In the genomic region with DNA sequence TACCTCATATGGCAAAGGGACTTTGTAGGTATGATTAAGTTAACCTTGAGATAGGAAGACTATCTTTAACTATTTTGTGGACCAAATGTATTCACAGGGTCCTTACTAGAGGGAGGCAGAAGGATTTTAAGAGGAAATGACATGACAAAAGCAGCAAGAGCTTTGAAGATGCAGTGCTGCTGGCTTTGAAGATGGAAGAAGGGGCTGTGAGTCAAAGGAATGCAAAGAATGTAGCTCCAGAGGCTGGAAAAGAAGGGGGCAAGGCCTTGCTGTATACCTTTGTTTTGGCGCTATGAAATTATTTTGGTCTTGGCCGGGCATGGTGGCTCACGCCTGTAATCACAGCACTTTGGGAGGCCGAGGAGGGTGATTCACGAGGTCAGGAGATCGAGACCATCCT, we compare ENCODE assay signal across 1 cellular context.
TF ChIP-seq lines count a peak whose summit lies in the region.

No MANE protein-coding gene starts in this region.

TF ChIP-seq in H1, 55 proteins besides CTCF, POLR2A, EP300 and RAD21:
- TF ChIP-seq SP4 (IDR thresholded peaks at IDR 0.05; ENCODE audit: low read length) (no peak), CREB1 (IDR thresholded peaks at IDR 0.05) (no peak), SAP30 (IDR thresholded peaks at IDR 0.05; ENCODE audit: insufficient read depth, insufficient replicate concordance, low read length) (no peak), SUZ12 (IDR thresholded peaks at IDR 0.05; ENCODE audit: low read length) (no peak), SRF (IDR thresholded peaks at IDR 0.05; ENCODE audit: low read depth, low read length) (no peak), CEBPB (IDR thresholded peaks at IDR 0.05; ENCODE audit: low read depth, low read length) (no peak), SIRT6 (IDR thresholded peaks at IDR 0.05; ENCODE audit: low read length) (no peak), SP1 (IDR thresholded peaks at IDR 0.05; ENCODE audit: low read depth, low read length) (0 out of 2 replicates have a peak, but pooled peaks have one; percentile 15), MAFK (IDR thresholded peaks at IDR 0.05; ENCODE audit: low read depth, low read length) (no peak), TEAD4 (IDR thresholded peaks at IDR 0.05; ENCODE audit: low read depth, low read length) (peak; percentile 97)
